In the genomic region with DNA sequence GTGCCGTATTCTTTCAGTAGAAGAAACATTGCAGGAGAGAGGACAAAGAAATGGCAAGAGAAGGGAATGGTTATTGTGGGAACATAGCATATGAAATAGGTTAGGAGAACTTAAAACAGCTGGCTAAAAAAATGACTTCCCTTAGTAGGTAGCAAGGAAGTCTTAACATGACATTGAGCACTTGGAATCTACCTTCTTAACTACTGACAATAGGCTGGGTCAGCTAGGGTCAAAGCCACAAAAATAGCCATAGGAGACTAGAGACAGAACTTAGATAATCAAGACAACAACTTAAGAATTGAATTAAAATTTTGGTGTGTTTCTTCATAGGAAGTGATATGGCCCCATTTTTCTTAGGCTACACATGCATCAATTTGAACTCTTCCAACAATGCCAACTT, we compare ENCODE assay signal across 36 cellular contexts.
"Had no signal": no experiment of that assay in that cellular context is flagged by ENCODE, and none has a peak within 500 bp of the region (broad histone marks: within the 10 kb centered on the region; RNA-seq: fewer than 3 reads in every experiment).

No MANE protein-coding gene starts in this region.

- H3K4me1 ChIP-seq: ascending aorta, body of pancreas, breast epithelium had no signal

- H3K27ac Mint-ChIP-seq: activated B cell treated with CpG ODN at 0.5 μM for 24 hours; activated CD4-positive, alpha-beta memory T cell treated with anti-CD3 and anti-CD28 coated beads for 36 hours; activated CD4-positive, alpha-beta T cell treated with anti-CD3 and anti-CD28 coated beads, Interleukin-2, amount 10 ng/mL, durations not matched to agents 24 days and 14 days; activated CD8-positive, alpha-beta memory T cell treated with anti-CD3 and anti-CD28 coated beads, Interleukin-2, amount 10 ng/mL, durations not matched to agents 7 days and 5 days; activated CD8-positive, alpha-beta T cell treated with anti-CD3 and anti-CD28 coated beads, Interleukin-2, amount 10 ng/mL, durations not matched to agents 7 days and 5 days; activated naive CD4-positive, alpha-beta T cell treated with anti-CD3 and anti-CD28 coated beads, Interleukin-2, amount 10 ng/mL, durations not matched to agents 7 days and 5 days; activated naive CD4-positive, alpha-beta T cell treated with anti-CD3 and anti-CD28 coated beads, Interleukin-2, amount 50 U/mL, for 24 hours; activated naive CD8-positive, alpha-beta T cell; activated naive CD8-positive, alpha-beta T cell treated with anti-CD3 and anti-CD28 coated beads, Interleukin-2, amount 10 ng/mL, durations not matched to agents 7 days and 5 days; activated naive CD8-positive, alpha-beta T cell treated with anti-CD3 and anti-CD28 coated beads, Interleukin-2, amount 50 U/mL, for 24 hours; activated T-cell treated with anti-CD3 and anti-CD28 coated beads, Interleukin-2, amount 50 U/mL, for 24 hours; activated T-helper 2 cell treated with anti-CD3 and anti-CD28 coated beads, Interferon-gamma antibody, Interleukin-2, Interleukin-4, amounts not matched to agents 10 μg/mL and 5 μg/mL and 100 μg/mL, durations not matched to agents 14 hours and 24 hours and 36 hours; T-helper 1 cell treated with Interleukin-12 subunit alpha and Interleukin-12 subunit beta and Interleukin-4 antibody, amounts not matched to agents 30 μg/mL and 1 μg/mL, for 36 hours; T-helper 2 cell treated with Interferon-gamma antibody and Interleukin-4, amounts not matched to agents 5 μg/mL and 100 μg/mL, for 36 hours had no signal

- H3K4me3 Mint-ChIP-seq: activated B cell treated with CpG ODN at 0.5 μM for 24 hours; activated CD4-positive, alpha-beta memory T cell treated with anti-CD3 and anti-CD28 coated beads for 36 hours; activated CD4-positive, alpha-beta T cell treated with anti-CD3 and anti-CD28 coated beads, Interleukin-2, amount 10 ng/mL, durations not matched to agents 24 days and 14 days; activated CD8-positive, alpha-beta memory T cell treated with anti-CD3 and anti-CD28 coated beads, Interleukin-2, amount 10 ng/mL, durations not matched to agents 7 days and 5 days; activated CD8-positive, alpha-beta T cell treated with anti-CD3 and anti-CD28 coated beads, Interleukin-2, amount 10 ng/mL, durations not matched to agents 7 days and 5 days; activated naive CD4-positive, alpha-beta T cell treated with anti-CD3 and anti-CD28 coated beads, Interleukin-2, amount 10 ng/mL, durations not matched to agents 7 days and 5 days; activated naive CD4-positive, alpha-beta T cell treated with anti-CD3 and anti-CD28 coated beads, Interleukin-2, amount 50 U/mL, for 24 hours; activated naive CD8-positive, alpha-beta T cell; activated naive CD8-positive, alpha-beta T cell treated with anti-CD3 and anti-CD28 coated beads, Interleukin-2, amount 10 ng/mL, durations not matched to agents 7 days and 5 days; activated naive CD8-positive, alpha-beta T cell treated with anti-CD3 and anti-CD28 coated beads, Interleukin-2, amount 50 U/mL, for 24 hours; activated T-cell treated with anti-CD3 and anti-CD28 coated beads, Interleukin-2, amount 50 U/mL, for 24 hours; T-helper 1 cell treated with Interleukin-12 subunit alpha and Interleukin-12 subunit beta and Interleukin-4 antibody, amounts not matched to agents 30 μg/mL and 1 μg/mL, for 36 hours; T-helper 2 cell treated with Interferon-gamma antibody and Interleukin-4, amounts not matched to agents 5 μg/mL and 100 μg/mL, for 36 hours had no signal

- H3K36me3 Mint-ChIP-seq: activated CD4-positive, alpha-beta memory T cell treated with anti-CD3 and anti-CD28 coated beads for 36 hours; activated CD8-positive, alpha-beta memory T cell treated with anti-CD3 and anti-CD28 coated beads, Interleukin-2, amount 10 ng/mL, durations not matched to agents 7 days and 5 days; activated naive CD4-positive, alpha-beta T cell treated with anti-CD3 and anti-CD28 coated beads, Interleukin-2, amount 10 ng/mL, durations not matched to agents 7 days and 5 days; activated naive CD4-positive, alpha-beta T cell treated with anti-CD3 and anti-CD28 coated beads, Interleukin-2, amount 50 U/mL, for 24 hours; activated naive CD8-positive, alpha-beta T cell; activated naive CD8-positive, alpha-beta T cell treated with anti-CD3 and anti-CD28 coated beads, Interleukin-2, amount 10 ng/mL, durations not matched to agents 7 days and 5 days had no signal

- H3K27me3 ChIP-seq: ascending aorta, body of pancreas, brain microvascular endothelial cell, breast epithelium had no signal

- FAIRE-seq: colon, TTC549 had no signal

- DNase-seq: activated B cell treated with CpG ODN at 0.5 μM for 24 hours; activated CD4-positive, alpha-beta memory T cell treated with anti-CD3 and anti-CD28 coated beads for 36 hours; activated CD4-positive, alpha-beta T cell treated with anti-CD3 and anti-CD28 coated beads for 4 hours; activated CD4-positive, alpha-beta T cell treated with anti-CD3 and anti-CD28 coated beads, Interleukin-2, amount 10 ng/mL, durations not matched to agents 24 days and 14 days; activated CD4-positive, alpha-beta T cell treated with anti-CD3 and anti-CD28 coated beads, Interleukin-2, amount 50 U/mL, for 1 hour; activated CD4-positive, alpha-beta T cell treated with anti-CD3 and anti-CD28 coated beads, Interleukin-2, amount 50 U/mL, for 4 hours; activated CD4-positive, CD25-positive, alpha-beta regulatory T cell treated with anti-CD3 and anti-CD28 coated beads, Interleukin-2, amount 50 U/mL, for 72 hours; activated CD8-positive, alpha-beta memory T cell treated with anti-CD3 and anti-CD28 coated beads for 24 hours; activated CD8-positive, alpha-beta memory T cell treated with anti-CD3 and anti-CD28 coated beads, Interleukin-2, amount 10 ng/mL, durations not matched to agents 7 days and 5 days; activated CD8-positive, alpha-beta memory T cell treated with anti-CD3 and anti-CD28 coated beads, Interleukin-2, amount 50 U/mL, for 48 hours; activated CD8-positive, alpha-beta T cell treated with anti-CD3 and anti-CD28 coated beads, Interleukin-2, amount 10 ng/mL, durations not matched to agents 7 days and 5 days; activated effector memory CD4-positive, alpha-beta T cell treated with Interleukin-2 at 50 U/mL for 16 hours; activated gamma-delta T cell; activated naive CD4-positive, alpha-beta T cell treated with anti-CD3 and anti-CD28 coated beads, Interleukin-2, amount 10 ng/mL, durations not matched to agents 7 days and 5 days; activated naive CD4-positive, alpha-beta T cell treated with Interleukin-2 at 50 U/mL for 16 hours; activated naive CD8-positive, alpha-beta T cell treated with anti-CD3 and anti-CD28 coated beads, Interleukin-2, amount 10 ng/mL, durations not matched to agents 7 days and 5 days; activated naive CD8-positive, alpha-beta T cell treated with anti-CD3 and anti-CD28 coated beads, Interleukin-2, amount 50 U/mL, for 24 hours; activated T-cell treated with anti-CD3 and anti-CD28 coated beads, Interleukin-2, amount 50 U/mL, for 24 hours; activated T-cell treated with anti-CD3 and anti-CD28 coated beads, Interleukin-2, amount 50 U/mL, for 48 hours; amygdala; anterior cingulate cortex; body of pancreas; brain microvascular endothelial cell; central memory CD4-positive, alpha-beta T cell; T-helper 2 cell; T-helper 9 cell had no signal

- H3K27ac ChIP-seq: ascending aorta, body of pancreas, brain microvascular endothelial cell, breast epithelium, VCaP had no signal

- H3K9me3 Mint-ChIP-seq: activated CD4-positive, alpha-beta T cell treated with anti-CD3 and anti-CD28 coated beads, Interleukin-2, amount 10 ng/mL, durations not matched to agents 24 days and 14 days; activated naive CD4-positive, alpha-beta T cell treated with anti-CD3 and anti-CD28 coated beads, Interleukin-2, amount 10 ng/mL, durations not matched to agents 7 days and 5 days; activated naive CD4-positive, alpha-beta T cell treated with anti-CD3 and anti-CD28 coated beads, Interleukin-2, amount 50 U/mL, for 24 hours; activated naive CD8-positive, alpha-beta T cell treated with anti-CD3 and anti-CD28 coated beads, Interleukin-2, amount 10 ng/mL, durations not matched to agents 7 days and 5 days; activated naive CD8-positive, alpha-beta T cell treated with anti-CD3 and anti-CD28 coated beads, Interleukin-2, amount 50 U/mL, for 24 hours; activated T-cell treated with anti-CD3 and anti-CD28 coated beads, Interleukin-2, amount 50 U/mL, for 24 hours; activated T-helper 2 cell treated with anti-CD3 and anti-CD28 coated beads, Interferon-gamma antibody, Interleukin-2, Interleukin-4, amounts not matched to agents 10 μg/mL and 5 μg/mL and 100 μg/mL, durations not matched to agents 14 hours and 24 hours and 36 hours; T-helper 2 cell treated with Interferon-gamma antibody and Interleukin-4, amounts not matched to agents 5 μg/mL and 100 μg/mL, for 36 hours had no signal

- H3K9me3 ChIP-seq: ascending aorta, body of pancreas, breast epithelium had no signal

- H3K4me1 Mint-ChIP-seq: activated CD4-positive, alpha-beta T cell treated with anti-CD3 and anti-CD28 coated beads, Interleukin-2, amount 10 ng/mL, durations not matched to agents 24 days and 14 days; activated CD8-positive, alpha-beta memory T cell treated with anti-CD3 and anti-CD28 coated beads, Interleukin-2, amount 10 ng/mL, durations not matched to agents 7 days and 5 days; activated naive CD4-positive, alpha-beta T cell treated with anti-CD3 and anti-CD28 coated beads, Interleukin-2, amount 10 ng/mL, durations not matched to agents 7 days and 5 days; activated naive CD4-positive, alpha-beta T cell treated with anti-CD3 and anti-CD28 coated beads, Interleukin-2, amount 50 U/mL, for 24 hours; activated naive CD8-positive, alpha-beta T cell treated with anti-CD3 and anti-CD28 coated beads, Interleukin-2, amount 10 ng/mL, durations not matched to agents 7 days and 5 days; activated naive CD8-positive, alpha-beta T cell treated with anti-CD3 and anti-CD28 coated beads, Interleukin-2, amount 50 U/mL, for 24 hours had no signal

- H3K4me3 ChIP-seq: ascending aorta, body of pancreas, breast epithelium had no signal

- H3K36me3 ChIP-seq: ascending aorta, brain microvascular endothelial cell, breast epithelium had no signal

- H3K27me3 Mint-ChIP-seq: activated B cell treated with CpG ODN at 0.5 μM for 24 hours; activated CD4-positive, alpha-beta memory T cell treated with anti-CD3 and anti-CD28 coated beads for 36 hours; activated CD4-positive, alpha-beta T cell treated with anti-CD3 and anti-CD28 coated beads, Interleukin-2, amount 10 ng/mL, durations not matched to agents 24 days and 14 days; activated naive CD4-positive, alpha-beta T cell treated with anti-CD3 and anti-CD28 coated beads, Interleukin-2, amount 10 ng/mL, durations not matched to agents 7 days and 5 days had no signal

- ATAC-seq: activated CD8-positive, alpha-beta memory T cell treated with anti-CD3 and anti-CD28 coated beads, Interleukin-2, amount 10 ng/mL, durations not matched to agents 7 days and 5 days; activated CD8-positive, alpha-beta T cell treated with anti-CD3 and anti-CD28 coated beads, Interleukin-2, amount 10 ng/mL, durations not matched to agents 7 days and 5 days; activated naive CD8-positive, alpha-beta T cell treated with anti-CD3 and anti-CD28 coated beads, Interleukin-2, amount 50 U/mL, for 24 hours; body of pancreas had no signal
